Comparison of ENCODE assay signal across 8 cellular contexts in the genomic region with DNA sequence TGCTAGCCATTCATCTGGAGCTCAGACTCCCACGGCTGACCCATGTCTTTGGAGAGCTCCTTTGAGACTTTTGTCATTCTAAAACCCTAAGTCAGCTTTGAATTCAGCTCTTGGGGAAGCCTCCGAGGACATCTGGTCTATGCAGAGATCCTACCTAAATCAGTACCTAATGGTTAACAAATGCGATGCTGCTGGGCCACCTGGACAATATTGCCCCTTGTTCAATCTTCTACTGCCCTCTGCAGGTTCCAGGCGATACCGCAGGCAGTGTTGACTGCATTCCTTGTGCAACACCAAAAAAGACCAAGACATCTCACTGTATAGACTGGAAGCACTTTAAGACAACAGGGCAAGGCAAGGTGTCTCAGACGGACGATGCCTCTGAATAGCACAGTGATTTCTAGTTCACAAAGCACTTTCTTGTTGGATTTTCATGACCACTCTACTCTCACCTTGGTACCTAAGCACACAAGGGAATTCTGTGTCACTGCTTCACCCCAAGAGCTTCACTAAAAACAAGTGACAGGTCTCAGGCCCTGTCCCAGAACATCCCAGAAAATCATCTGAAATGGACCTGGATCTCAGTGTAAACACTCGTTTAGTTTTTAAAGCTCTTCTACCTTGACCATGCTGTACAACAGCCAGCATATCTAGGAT.
DNase-seq lines count a peak whose midpoint lies in the region; ATAC-seq, FAIRE-seq and TF ChIP-seq lines count a peak whose summit lies in the region.

No MANE protein-coding gene starts in this region.

- no peaks in the 10 kb centered on the region for H3K4me1 ChIP-seq in testis

- peaks cover 26% of the 10 kb centered on the region for H3K27me3 Mint-ChIP-seq in activated T-helper 1 cell treated with anti-CD3 and anti-CD28 coated beads, Interleukin-12 subunit alpha, Interleukin-12 subunit beta, Interleukin-2, Interleukin-4 antibody, amounts not matched to agents 30 ng/mL and 10 ng/mL and 1 ng/mL, durations not matched to agents 14 hours and 24 hours and 36 hours (ENCODE audit: insufficient read depth)

- TF ChIP-seq CTCF in fibroblast of villous mesenchyme (IDR thresholded peaks at IDR 0.05; ENCODE audit: insufficient read depth, low read depth, low read length) (peak; percentile 97), omental fat pad (IDR thresholded peaks at IDR 0.05) (peak in 2 of 3 donors; percentile 55 to 81), testis (IDR thresholded peaks at IDR 0.05) (peak; percentile 56 to 81 (median 69))

- peak; percentile 10 for DNase-seq in DMS 273 treated with DMSO at 0.1 percent for 48 hours (lab: John Stamatoyannopoulos, UW)
- DNase-seq in KBM-7: peak; percentile 87
- peak; percentile 56 for DNase-seq in RCC 7860 (ENCODE audit: low spot score)
- DNase-seq in activated T-helper 1 cell treated with anti-CD3 and anti-CD28 coated beads, Interleukin-12 subunit alpha, Interleukin-12 subunit beta, Interleukin-2, Interleukin-4 antibody, amounts not matched to agents 30 ng/mL and 10 ng/mL and 1 ng/mL, durations not matched to agents 14 hours and 24 hours and 36 hours (ENCODE audit: low spot score): peak; percentile 66
- peak; percentile 82 for DNase-seq in fibroblast of villous mesenchyme (ENCODE audit: low read depth)
- DNase-seq in omental fat pad (ENCODE audit: low spot score): peak; percentile 88
- peak; percentile 86 for DNase-seq in testis

- no peaks in the 10 kb centered on the region for H3K27me3 ChIP-seq in testis

- ATAC-seq in GM21526 (IDR thresholded peaks at IDR 0.05; ENCODE audit: low FRiP score, unreplicated experiment): peak; percentile 77
- peak; percentile 69 for ATAC-seq in omental fat pad (ENCODE audit: low FRiP score)

- H3K4me1 Mint-ChIP-seq in activated T-helper 1 cell treated with anti-CD3 and anti-CD28 coated beads, Interleukin-12 subunit alpha, Interleukin-12 subunit beta, Interleukin-2, Interleukin-4 antibody, amounts not matched to agents 30 ng/mL and 10 ng/mL and 1 ng/mL, durations not matched to agents 14 hours and 24 hours and 36 hours (ENCODE audit: low read depth): no peaks in the 10 kb centered on the region

- no peak for TF ChIP-seq POLR2A in testis (IDR thresholded peaks at IDR 0.05)

- H3K4me3 ChIP-seq in fibroblast of villous mesenchyme (ENCODE audit: low read depth, low read length) (no peak overlapping the region), testis (no peak overlapping the region)

- H3K9me3 Mint-ChIP-seq in activated T-helper 1 cell treated with anti-CD3 and anti-CD28 coated beads, Interleukin-12 subunit alpha, Interleukin-12 subunit beta, Interleukin-2, Interleukin-4 antibody, amounts not matched to agents 30 ng/mL and 10 ng/mL and 1 ng/mL, durations not matched to agents 14 hours and 24 hours and 36 hours: no peaks in the 10 kb centered on the region

- in situ Hi-C loops in KBM-7 (cut with MboI; ENCODE audit: low pct_unique_long_range_greater_than_20kb, low sequenced_read_pairs): loop anchor here (10.0 to 25.0 kb wide), 2 partner anchors 159 to 596 kb away; no protein-coding TSS in a partner anchor

- no peaks in the 10 kb centered on the region for H3K36me3 Mint-ChIP-seq in activated T-helper 1 cell treated with anti-CD3 and anti-CD28 coated beads, Interleukin-12 subunit alpha, Interleukin-12 subunit beta, Interleukin-2, Interleukin-4 antibody, amounts not matched to agents 30 ng/mL and 10 ng/mL and 1 ng/mL, durations not matched to agents 14 hours and 24 hours and 36 hours (ENCODE audit: low read depth)

- H3K27ac ChIP-seq in testis: no peak overlapping the region

- no peak for FAIRE-seq in RCC 7860 (lab: Jason Lieb, UNC)

- no peaks in the 10 kb centered on the region for H3K36me3 ChIP-seq in testis (ENCODE audit: low read depth, missing control alignments)

- WGBS in testis, 2 donors: 27 to 29% methylated on average over 8 of the region's 8 CpGs

- no peak overlapping the region for H3K27ac Mint-ChIP-seq in activated T-helper 1 cell treated with anti-CD3 and anti-CD28 coated beads, Interleukin-12 subunit alpha, Interleukin-12 subunit beta, Interleukin-2, Interleukin-4 antibody, amounts not matched to agents 30 ng/mL and 10 ng/mL and 1 ng/mL, durations not matched to agents 14 hours and 24 hours and 36 hours

- intact Hi-C loops in activated T-helper 1 cell treated with anti-CD3 and anti-CD28 coated beads, Interleukin-12 subunit alpha, Interleukin-12 subunit beta, Interleukin-2, Interleukin-4 antibody, amounts not matched to agents 30 ng/mL and 10 ng/mL and 1 ng/mL, durations not matched to agents 14 hours and 24 hours and 36 hours (cut with micrococcal nuclease): loop anchor here (1.0 to 5.0 kb wide), 8 partner anchors 9 to 1166 kb away; partner anchors contain the start of gene GALNT14
- intact Hi-C loops in testis (cut with DNase I; ENCODE audit: low total_unique reads): loop anchor here (10.0 kb wide), 1 partner anchor 619 kb away; no protein-coding TSS in a partner anchor

- no peaks in the 10 kb centered on the region for H3K9me3 ChIP-seq in testis

- H3K4me3 Mint-ChIP-seq in activated T-helper 1 cell treated with anti-CD3 and anti-CD28 coated beads, Interleukin-12 subunit alpha, Interleukin-12 subunit beta, Interleukin-2, Interleukin-4 antibody, amounts not matched to agents 30 ng/mL and 10 ng/mL and 1 ng/mL, durations not matched to agents 14 hours and 24 hours and 36 hours: no peak overlapping the region

Comparison
In these comparisons a context has a peak if more than half of its experiments do, and no peak if none do; other contexts are left out.
1. DNase-seq: peak in every context shown above with its lines; median percentile 88 in omental fat pad; 87 in KBM-7; 86 in testis; 82 in fibroblast of villous mesenchyme; 66 in activated T-helper 1 cell treated with anti-CD3 and anti-CD28 coated beads, Interleukin-12 subunit alpha, Interleukin-12 subunit beta, Interleukin-2, Interleukin-4 antibody, amounts not matched to agents 30 ng/mL and 10 ng/mL and 1 ng/mL, durations not matched to agents 14 hours and 24 hours and 36 hours; 56 in RCC 7860; 10 in DMS 273 treated with DMSO at 0.1 percent for 48 hours.